ENCODE assay signal across 8 cellular contexts in the genomic region with DNA sequence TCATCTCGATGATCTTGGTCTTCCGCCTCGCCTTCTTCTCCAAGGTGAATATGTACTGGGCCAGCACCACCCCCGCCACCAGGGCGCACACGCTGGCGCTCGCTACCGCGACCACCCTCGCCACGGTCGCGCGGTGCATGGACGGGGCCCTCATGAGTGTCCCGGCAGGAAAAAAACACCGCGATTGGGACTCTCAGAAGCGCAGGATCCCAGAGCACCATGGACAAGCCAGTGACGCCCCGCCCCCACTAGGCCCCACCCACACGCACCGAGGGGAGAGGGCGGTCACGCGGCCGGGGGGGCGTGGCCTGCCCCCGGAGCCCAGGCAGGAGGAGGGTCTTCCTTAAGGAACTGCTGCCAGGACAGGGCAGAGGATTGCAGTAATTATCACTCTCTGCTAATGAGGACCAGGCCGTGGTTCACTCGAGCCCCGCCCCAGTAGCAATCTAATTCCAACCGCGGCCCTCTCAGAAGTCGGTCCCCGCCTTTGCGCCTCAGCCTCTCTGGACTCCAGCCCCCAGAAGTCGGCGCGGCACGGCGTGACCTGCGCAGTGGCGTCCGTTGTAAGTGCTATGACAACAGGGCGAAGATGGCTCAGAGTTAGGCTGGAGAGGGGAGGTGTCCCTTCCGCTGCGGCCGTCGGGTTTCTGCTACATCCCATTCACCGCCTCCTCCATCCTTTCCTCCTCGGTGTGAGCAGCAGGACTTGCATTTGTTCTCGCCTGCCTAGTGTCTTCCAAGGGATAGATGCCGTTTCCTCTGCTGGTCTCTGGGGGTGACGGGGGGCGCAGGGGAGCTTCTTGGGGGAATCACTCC.
A peak's percentile ranks its signal among the peaks of the same experiment; 100 is the strongest.
DNase-seq lines count a peak whose midpoint lies in the region; ATAC-seq and TF ChIP-seq lines count a peak whose summit lies in the region.

Gene BBS9, plus strand, starts transcription at position 575 of the 816 bp plus-strand sequence. CDS start 16,689 bp downstream, outside the sequence.

- peak; percentile 14; the same call in 1 of the 2 replicates for TF ChIP-seq CTCF in OCI-LY1 (IDR thresholded peaks at IDR 0.05; ENCODE audit: low read length)

- H3K9ac ChIP-seq in OCI-LY1 (ENCODE audit: low read length), result peak within 1 kb of the TSS; percentile 77

- no peaks in the 10 kb centered on the region for H3K79me2 ChIP-seq in OCI-LY1 (ENCODE audit: insufficient read depth, low read length)

- peak within 1 kb of the TSS; percentile 86 for H2AFZ ChIP-seq in OCI-LY1 (ENCODE audit: low read length)

- H4K20me1 ChIP-seq in OCI-LY1 (ENCODE audit: insufficient read depth, low read length), result no peaks in the 10 kb centered on the region

- DNase-seq in DMS114 treated with DMSO at 0.1 percent for 48 hours (lab: John Stamatoyannopoulos, UW; ENCODE audit: unreplicated experiment), result peak; percentile 93
- peak; percentile 94 for DNase-seq in HuH-7 (ENCODE audit: low spot score)
- peak; percentile 84 for DNase-seq in activated T-cell treated with anti-CD3 and anti-CD28 coated beads for 1 hour (ENCODE audit: low read depth)
- DNase-seq in epidermal melanocyte (ENCODE audit: insufficient read length, low spot score), result peak; percentile 90
- DNase-seq in midbrain (lab: John Stamatoyannopoulos, UW), result peak; percentile 96
- DNase-seq in stimulated activated CD8-positive, alpha-beta memory T cell treated with anti-CD3 and anti-CD28 coated beads, Interleukin-15, amount 100 ng/mL, for 48 hours (ENCODE audit: low read depth in 2 of 2), result peak; percentile 87 to 89

- H3K36me3 ChIP-seq in OCI-LY1 (ENCODE audit: insufficient read depth, low read length), result no peaks in the 10 kb centered on the region

- H3K27me3 ChIP-seq in OCI-LY1 (ENCODE audit: insufficient read depth, low read length), result no peaks in the 10 kb centered on the region

- H3K4me3 ChIP-seq in OCI-LY1 (ENCODE audit: low read depth, low read length, poor library complexity, severe bottlenecking), result peak within 1 kb of the TSS; percentile 90

- H3K9me3 ChIP-seq in OCI-LY1 (ENCODE audit: low read length), result no peaks in the 10 kb centered on the region; the same call in 1 of the 2 replicates

- no peaks in the 10 kb centered on the region for H3F3A ChIP-seq in OCI-LY1 (ENCODE audit: insufficient read depth, low read length)

- ATAC-seq in GM21526 (IDR thresholded peaks at IDR 0.05; ENCODE audit: low FRiP score, unreplicated experiment), result peak; percentile 100

- peak within 1 kb of the TSS; percentile 91 for H3K4me2 ChIP-seq in OCI-LY1 (ENCODE audit: low read length)

- peak within 1 kb of the TSS; percentile 54 for H3K27ac ChIP-seq in OCI-LY1 (ENCODE audit: low read depth, low read length, poor library complexity, severe bottlenecking)

- H3K9me2 ChIP-seq in OCI-LY1 (ENCODE audit: low read depth, low read length), result no peaks in the 10 kb centered on the region

- peaks cover 21% of the 10 kb centered on the region for H3K4me1 ChIP-seq in OCI-LY1 (ENCODE audit: insufficient read depth, low read length, severe bottlenecking)

Comparison
In these comparisons a context has a peak if more than half of its experiments do, and no peak if none do; other contexts are left out.
1. Peak in every context shown above with its lines: DNase-seq, ATAC-seq, H3K4me3 ChIP-seq and H3K27ac ChIP-seq.